ENCODE assay signal across 1 cellular context in genomic region chr22:23893957-23894709, GRCh38.
TF ChIP-seq lines count a peak whose summit lies in the region.

MIF (plus strand) TSS chr22:23894383; CDS start chr22:23894475, 92 bp downstream.

TF ChIP-seq in HepG2, 621 proteins besides CTCF, POLR2A, EP300 and RAD21 (continued from another document and continues in another):
- TF ChIP-seq IRF9 (CRISPR knock-in tag; IDR thresholded peaks at IDR 0.05; ENCODE audit: borderline replicate concordance) (peak; percentile 42; the same call in 1 of the 2 replicates), FOXC1 (CRISPR knock-in tag; IDR thresholded peaks at IDR 0.05; ENCODE audit: borderline replicate concordance) (peak; percentile 76; the same call in 1 of the 2 replicates), PATZ1 (CRISPR knock-in tag; IDR thresholded peaks at IDR 0.05) (peak; percentile 5; the same call in 1 of the 2 replicates), ZNF614 (CRISPR knock-in tag; IDR thresholded peaks at IDR 0.05; ENCODE audit: borderline replicate concordance) (no peak), KDM5A (IDR thresholded peaks at IDR 0.05; ENCODE audit: borderline replicate concordance, low read length) (no peak; the same call in 1 of the 2 replicates), TAF15 (IDR thresholded peaks at IDR 0.05; ENCODE audit: low read depth, low read length, poor library complexity, severe bottlenecking) (peak; percentile 86), ELF3 (CRISPR knock-in tag; IDR thresholded peaks at IDR 0.05) (peak; percentile 67; the same call in 1 of the 2 replicates), ELF4 (CRISPR knock-in tag; IDR thresholded peaks at IDR 0.05; ENCODE audit: borderline replicate concordance) (peak; percentile 62; the same call in 1 of the 2 replicates), THAP7 (CRISPR knock-in tag; IDR thresholded peaks at IDR 0.05) (0 out of 2 replicates have a peak, but pooled peaks have one; percentile 59), ZSCAN21 (CRISPR knock-in tag; IDR thresholded peaks at IDR 0.05; ENCODE audit: borderline replicate concordance) (peak; percentile 36; the same call in 1 of the 2 replicates), RBM39 (IDR thresholded peaks at IDR 0.05; ENCODE audit: low read depth, low read length, poor library complexity, severe bottlenecking) (peak; percentile 64), GLMP (CRISPR knock-in tag; IDR thresholded peaks at IDR 0.05; ENCODE audit: borderline replicate concordance) (no peak), CREB3 (CRISPR knock-in tag; IDR thresholded peaks at IDR 0.05) (no peak), ZHX1 (CRISPR knock-in tag; IDR thresholded peaks at IDR 0.05; ENCODE audit: low read depth) (no peak), GABPA (IDR thresholded peaks at IDR 0.05; ENCODE audit: low read depth, low read length) (peak; percentile 40), GABPA (CRISPR knock-in tag; IDR thresholded peaks at IDR 0.05; ENCODE audit: low read depth) (peak; percentile 42; the same call in 1 of the 2 replicates), HOXA3 (CRISPR knock-in tag; IDR thresholded peaks at IDR 0.05) (peak; percentile 47; the same call in 1 of the 2 replicates), KDM4B (CRISPR knock-in tag; IDR thresholded peaks at IDR 0.05) (no peak), ZBTB39 (CRISPR knock-in tag; IDR thresholded peaks at IDR 0.05) (peak; percentile 54), FOXP4 (CRISPR knock-in tag; IDR thresholded peaks at IDR 0.05) (peak; percentile 62; the same call in 1 of the 2 replicates), ZNF597 (CRISPR knock-in tag; IDR thresholded peaks at IDR 0.05) (no peak), IKZF4 (CRISPR knock-in tag; IDR thresholded peaks at IDR 0.05; ENCODE audit: borderline replicate concordance, low read depth, not compliant biosample characterization) (peak; percentile 53), ZNF629 (CRISPR knock-in tag; conservative IDR thresholded peaks at IDR 0.05) (no peak), ZNF775 (CRISPR knock-in tag; IDR thresholded peaks at IDR 0.05; ENCODE audit: borderline replicate concordance) (0 out of 2 replicates have a peak, but pooled peaks have one; percentile 16), TBL1XR1 (IDR thresholded peaks at IDR 0.05; ENCODE audit: borderline replicate concordance, low read length, partially characterized antibody) (no peak), ZSCAN29 (CRISPR knock-in tag; conservative IDR thresholded peaks at IDR 0.05) (peak; percentile 86; the same call in 1 of the 2 replicates), ZNF576 (CRISPR knock-in tag; IDR thresholded peaks at IDR 0.05) (0 out of 2 replicates have a peak, but pooled peaks have one; percentile 12), ZNF724P (CRISPR knock-in tag; IDR thresholded peaks at IDR 0.05; ENCODE audit: borderline replicate concordance) (no peak; the same call in 1 of the 2 replicates), ZNF230 (CRISPR knock-in tag; IDR thresholded peaks at IDR 0.05) (0 out of 2 replicates have a peak, but pooled peaks have one; percentile 52), ZNF275 (CRISPR knock-in tag; IDR thresholded peaks at IDR 0.05; ENCODE audit: borderline replicate concordance) (peak; percentile 41; the same call in 1 of the 2 replicates), SOX5 (CRISPR knock-in tag; IDR thresholded peaks at IDR 0.05; ENCODE audit: borderline replicate concordance) (peak; percentile 61), ZNF619 (CRISPR knock-in tag; IDR thresholded peaks at IDR 0.05) (peak; percentile 53; the same call in 1 of the 2 replicates), NFKB2 (CRISPR knock-in tag; IDR thresholded peaks at IDR 0.05; ENCODE audit: borderline replicate concordance) (peak; percentile 77; the same call in 1 of the 2 replicates), KLF12 (CRISPR knock-in tag; IDR thresholded peaks at IDR 0.05; ENCODE audit: borderline replicate concordance) (peak; percentile 62; the same call in 1 of the 2 replicates), ZNF777 (CRISPR knock-in tag; IDR thresholded peaks at IDR 0.05) (0 out of 2 replicates have a peak, but pooled peaks have one; percentile 5), SOX6 (IDR thresholded peaks at IDR 0.05) (no peak), SOX6 (CRISPR knock-in tag; IDR thresholded peaks at IDR 0.05) (peak; percentile 36), ZBTB33 (CRISPR knock-in tag; IDR thresholded peaks at IDR 0.05) (0 out of 2 replicates have a peak, but pooled peaks have one; percentile 5), PHF21A (CRISPR knock-in tag; IDR thresholded peaks at IDR 0.05) (peak; percentile 67), POLR2AphosphoS5 (IDR thresholded peaks at IDR 0.05; ENCODE audit: low read depth, low read length) (peak; percentile 89), HOXA7 (CRISPR knock-in tag; IDR thresholded peaks at IDR 0.05) (no peak), TRIM24 (CRISPR knock-in tag; IDR thresholded peaks at IDR 0.05) (no peak), STAG1 (CRISPR knock-in tag; IDR thresholded peaks at IDR 0.05) (peak; percentile 26; the same call in 1 of the 2 replicates)
